Comparison of ENCODE assay signal across 9 cellular contexts in the genomic region with DNA sequence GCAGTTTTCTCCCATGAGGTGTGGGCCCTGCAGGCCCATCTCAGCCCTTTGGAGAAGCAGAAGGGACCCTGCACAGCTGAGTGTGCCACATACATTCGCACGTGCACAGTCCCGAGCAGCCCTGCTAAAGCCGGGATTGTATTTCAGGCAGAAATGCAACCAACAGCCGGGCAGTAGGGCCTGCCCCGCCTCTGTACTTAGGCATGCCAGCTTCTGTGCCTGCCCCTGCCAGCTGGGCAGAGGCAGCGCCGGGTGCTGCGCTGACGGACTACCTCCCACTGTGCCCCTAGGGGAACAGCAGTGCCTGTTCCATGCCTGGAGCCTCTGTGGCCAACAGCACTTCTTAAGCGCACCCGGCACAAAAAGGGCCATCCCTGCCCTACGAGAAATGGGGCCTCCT.
DNase-seq lines count a peak whose midpoint lies in the region; ATAC-seq and TF ChIP-seq lines count a peak whose summit lies in the region.
"Had no signal": no experiment of that assay in that cellular context is flagged by ENCODE, and none has a peak within 500 bp of the region (broad histone marks: within the 10 kb centered on the region; RNA-seq: fewer than 3 reads in every experiment).

No MANE protein-coding gene starts in this region.

- H3K27ac ChIP-seq in Karpas-422 (ENCODE audit: low read length), result no peak overlapping the region

- no peak overlapping the region for H3K4me2 ChIP-seq in Karpas-422 (ENCODE audit: low read depth, low read length, poor library complexity, severe bottlenecking)

- ATAC-seq in Right ventricle myocardium inferior, result peak; percentile 58
- no peak for ATAC-seq in HG02938 (IDR thresholded peaks at IDR 0.05; ENCODE audit: unreplicated experiment)
- no peak for ATAC-seq in activated CD4-positive, CD25-positive, alpha-beta regulatory T cell treated with anti-CD3 and anti-CD28 coated beads, Interleukin-2, amount 50 U/mL, for 24 hours

- peaks cover 4% of the 10 kb centered on the region for H3K27me3 Mint-ChIP-seq in nephron (ENCODE audit: low read depth)
- no peaks in the 10 kb centered on the region for H3K27me3 Mint-ChIP-seq in nephron progenitor cell (ENCODE audit: low read depth, poor library complexity)

- intact Hi-C loops in Right ventricle myocardium inferior (cut with DNase I), result loop anchor here (5.0 kb wide), 1 partner anchor 47 kb away; no protein-coding TSS in a partner anchor
- intact Hi-C loops in cardiac septum (cut with DNase I), result no loop called here

- H3K79me2 ChIP-seq in Karpas-422 (ENCODE audit: low read length), result no peaks in the 10 kb centered on the region

- H3K9me3 Mint-ChIP-seq in nephron, result no peaks in the 10 kb centered on the region
- no peaks in the 10 kb centered on the region for H3K9me3 Mint-ChIP-seq in nephron progenitor cell

- no peak overlapping the region for H2AFZ ChIP-seq in Karpas-422 (ENCODE audit: low read length)

- H3K36me3 ChIP-seq in Karpas-422 (ENCODE audit: insufficient read depth, low read length), result no peaks in the 10 kb centered on the region

- no peaks in the 10 kb centered on the region for H3K9me2 ChIP-seq in Karpas-422 (replicated peaks; ENCODE audit: insufficient read depth, low read length)

- no peaks in the 10 kb centered on the region for H3K4me1 ChIP-seq in Karpas-422 (ENCODE audit: low read length)

- no peaks in the 10 kb centered on the region for H3K9me3 ChIP-seq in Karpas-422 (ENCODE audit: low read length)

- TF ChIP-seq CTCF in nephron (IDR thresholded peaks at IDR 0.05; ENCODE audit: unreplicated experiment in 3 of 3) (no peak), nephron progenitor cell (IDR thresholded peaks at IDR 0.05) (no peak)

- H3K27me3 ChIP-seq in Karpas-422 (ENCODE audit: low read length), result no peaks in the 10 kb centered on the region

- H3K4me3 Mint-ChIP-seq in nephron, result peak overlapping the region in 2 of 3 experiments; percentile 74 to 76
- H3K4me3 Mint-ChIP-seq in nephron progenitor cell, result no peak overlapping the region

- H4K20me1 ChIP-seq in Karpas-422 (ENCODE audit: insufficient read depth, low read depth, low read length), result no peaks in the 10 kb centered on the region

- H3K36me3 Mint-ChIP-seq in nephron (ENCODE audit: low read depth), result peaks cover 4% of the 10 kb centered on the region
- H3K36me3 Mint-ChIP-seq in nephron progenitor cell (ENCODE audit: low read depth), result peaks cover 9% of the 10 kb centered on the region

- H3K4me1 Mint-ChIP-seq in nephron (peaks cover 63% of the 10 kb centered on the region), nephron progenitor cell (peaks cover 63% of the 10 kb centered on the region)

- no peak overlapping the region for H3K9ac ChIP-seq in Karpas-422 (ENCODE audit: low read length)

- DNase-seq in Right ventricle myocardium inferior (ENCODE audit: missing footprints) (no peak), cardiac septum (ENCODE audit: low spot score) (no peak), foreskin melanocyte (peak; percentile 29), Karpas-422 (no peak), nephron progenitor cell (no peak)
- DNase-seq: amniotic stem cell had no signal

- no peak overlapping the region for H3K4me3 ChIP-seq in Karpas-422 (ENCODE audit: low read length)

- H3K27ac Mint-ChIP-seq in nephron (peak overlapping the region in 2 of 3 experiments; percentile 67 to 87), nephron progenitor cell (no peak overlapping the region)
